In genomic region chr9:128456613-128457061, GRCh38 we compare ENCODE assay signal across 8 cellular contexts. TPM values are rescaled to one million over a fixed set of nuclear protein-coding genes. Genes with fewer than 3 reads are reported as not detected.
DNase-seq lines count a peak whose midpoint lies in the region; ATAC-seq, FAIRE-seq and TF ChIP-seq lines count a peak whose summit lies in the region.

No MANE protein-coding gene starts in this region.

- FAIRE-seq in GM12892 (lab: Jason Lieb, UNC), result peak; percentile 86

- peak; percentile 91 for DNase-seq in GM12892 (ENCODE audit: insufficient read length)
- DNase-seq in NCI-H1436 (lab: John Stamatoyannopoulos, UW), result peak; percentile 76
- DNase-seq in T-helper 9 cell, result peak; percentile 56
- peak; percentile 23 for DNase-seq in astrocyte of the cerebellum (ENCODE audit: low read depth)
- peak in 46 of 51 donors; percentile 5 to 74 (median 45) for DNase-seq in hypothalamus (lab: John Stamatoyannopoulos, UW)
- DNase-seq in sciatic nerve (ENCODE audit: low spot score), result peak; percentile 82
- DNase-seq in NCI-H187 treated with DMSO at 0.1 percent for 48 hours (lab: John Stamatoyannopoulos, UW), result no peak

- H3K4me3 ChIP-seq in astrocyte of the cerebellum (ENCODE audit: low read depth, low read length), result peak overlapping the region; percentile 83

- in situ Hi-C loops in astrocyte of the cerebellum (cut with HindIII; ENCODE audit: low sequenced_read_pairs), result no loop called here

- no peak for TF ChIP-seq POLR2A in GM12892 (IDR thresholded peaks at IDR 0.05; ENCODE audit: low read depth, low read length)

- no peak for TF ChIP-seq CTCF in astrocyte of the cerebellum (IDR thresholded peaks at IDR 0.05; ENCODE audit: low read depth, low read length, missing control alignments)

- intact Hi-C loops in sciatic nerve (cut with DNase I), result no loop called here

- ATAC-seq in HG02798 (IDR thresholded peaks at IDR 0.05; ENCODE audit: poor library complexity, unreplicated experiment), result peak; percentile 65
- ATAC-seq in sciatic nerve, result peak; percentile 70

RNA-seq across cellular contexts. Expression of gene ODF2, which starts 0.8 kb away (rescaled TPM):
- 23.2 TPM for polyA plus RNA-seq in GM12892 (2012; ENCODE audit: missing spikeins)
- total RNA-seq in sciatic nerve, result 28.1 TPM

RNA-seq across cellular contexts. Expression of gene CERCAM, which starts 36.0 kb away (rescaled TPM):
- polyA plus RNA-seq in GM12892 (2012; ENCODE audit: missing spikeins), result 1.5 TPM
- 41.7 TPM for total RNA-seq in sciatic nerve

RNA-seq across cellular contexts. Expression of gene GLE1, which starts 47.9 kb away (rescaled TPM):
- 29.6 TPM for polyA plus RNA-seq in GM12892 (2012; ENCODE audit: missing spikeins)
- 19.3 TPM for total RNA-seq in sciatic nerve
